In the genomic region with DNA sequence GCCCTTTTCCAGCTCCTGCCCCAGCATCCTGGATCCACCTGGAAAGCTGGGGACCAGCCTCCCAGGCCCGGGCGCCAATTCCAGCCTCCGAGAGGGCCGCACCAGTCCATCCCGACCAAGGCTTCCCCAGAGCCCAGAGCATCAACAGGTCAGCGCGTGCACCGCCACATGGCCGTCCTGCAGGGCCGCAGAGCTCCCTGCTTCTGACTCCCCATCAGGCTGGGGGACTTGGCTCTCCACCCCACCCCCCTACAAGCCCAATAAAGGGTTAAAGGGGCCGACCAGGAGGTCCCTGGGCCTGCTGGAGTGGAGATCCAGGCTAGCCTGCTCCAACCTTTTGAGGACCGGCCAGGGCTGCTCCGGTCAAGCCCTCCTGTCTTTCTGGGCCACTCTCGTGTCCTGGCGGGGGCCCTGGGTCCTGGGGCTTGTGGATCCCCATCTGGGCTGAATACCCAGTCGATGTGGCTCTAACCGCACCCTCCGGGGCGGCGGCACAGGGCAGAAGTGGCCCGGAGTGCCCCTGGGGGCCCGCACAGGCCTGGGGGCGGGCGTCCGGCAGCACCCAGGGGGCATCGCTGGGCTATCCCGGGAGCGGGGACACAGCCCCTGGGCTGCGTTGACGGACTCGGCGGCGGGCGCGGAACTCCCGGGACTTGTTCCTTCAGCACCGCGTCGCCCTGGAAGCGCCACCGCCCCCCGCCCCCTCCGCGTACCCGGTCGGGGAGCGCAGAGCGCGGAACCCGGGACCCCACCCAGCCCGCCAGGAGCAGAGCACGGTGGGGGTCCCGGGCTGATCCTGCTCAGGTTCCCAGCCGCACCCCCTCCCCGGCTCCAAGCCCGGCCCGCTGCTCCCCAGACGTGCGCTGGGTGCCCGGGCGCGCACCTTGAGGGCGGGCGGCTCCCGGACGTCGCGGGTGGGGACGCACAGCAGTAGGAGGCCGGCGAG, we compare ENCODE assay signal across 1 cellular context.
TF ChIP-seq lines count a peak whose summit lies in the region.

No MANE protein-coding gene starts in this region.

TF ChIP-seq in HepG2, 621 proteins besides CTCF, POLR2A, EP300 and RAD21 (continued from another document and continues in another):
- TF ChIP-seq ATF2 (CRISPR knock-in tag; IDR thresholded peaks at IDR 0.05), result no peak
- no peak for TF ChIP-seq ZNF564 (CRISPR knock-in tag; IDR thresholded peaks at IDR 0.05)
- no peak for TF ChIP-seq ZBTB40 (IDR thresholded peaks at IDR 0.05)
- peak; percentile 33; the same call in 1 of the 2 replicates for TF ChIP-seq ZBTB40 (CRISPR knock-in tag; IDR thresholded peaks at IDR 0.05)
- TF ChIP-seq, protein P1, sequence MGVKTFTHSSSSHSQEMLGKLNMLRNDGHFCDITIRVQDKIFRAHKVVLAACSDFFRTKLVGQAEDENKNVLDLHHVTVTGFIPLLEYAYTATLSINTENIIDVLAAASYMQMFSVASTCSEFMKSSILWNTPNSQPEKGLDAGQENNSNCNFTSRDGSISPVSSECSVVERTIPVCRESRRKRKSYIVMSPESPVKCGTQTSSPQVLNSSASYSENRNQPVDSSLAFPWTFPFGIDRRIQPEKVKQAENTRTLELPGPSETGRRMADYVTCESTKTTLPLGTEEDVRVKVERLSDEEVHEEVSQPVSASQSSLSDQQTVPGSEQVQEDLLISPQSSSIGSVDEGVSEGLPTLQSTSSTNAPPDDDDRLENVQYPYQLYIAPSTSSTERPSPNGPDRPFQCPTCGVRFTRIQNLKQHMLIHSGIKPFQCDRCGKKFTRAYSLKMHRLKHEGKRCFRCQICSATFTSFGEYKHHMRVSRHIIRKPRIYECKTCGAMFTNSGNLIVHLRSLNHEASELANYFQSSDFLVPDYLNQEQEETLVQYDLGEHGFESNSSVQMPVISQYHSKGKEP (CRISPR knock-in tag; IDR thresholded peaks at IDR 0.05), result no peak
- TF ChIP-seq TBX2 (CRISPR knock-in tag; IDR thresholded peaks at IDR 0.05; ENCODE audit: borderline replicate concordance), result peak; percentile 38
- peak; percentile 44; the same call in 1 of the 2 replicates for TF ChIP-seq TFDP1 (CRISPR knock-in tag; IDR thresholded peaks at IDR 0.05; ENCODE audit: borderline replicate concordance)
- TF ChIP-seq, protein P2, sequence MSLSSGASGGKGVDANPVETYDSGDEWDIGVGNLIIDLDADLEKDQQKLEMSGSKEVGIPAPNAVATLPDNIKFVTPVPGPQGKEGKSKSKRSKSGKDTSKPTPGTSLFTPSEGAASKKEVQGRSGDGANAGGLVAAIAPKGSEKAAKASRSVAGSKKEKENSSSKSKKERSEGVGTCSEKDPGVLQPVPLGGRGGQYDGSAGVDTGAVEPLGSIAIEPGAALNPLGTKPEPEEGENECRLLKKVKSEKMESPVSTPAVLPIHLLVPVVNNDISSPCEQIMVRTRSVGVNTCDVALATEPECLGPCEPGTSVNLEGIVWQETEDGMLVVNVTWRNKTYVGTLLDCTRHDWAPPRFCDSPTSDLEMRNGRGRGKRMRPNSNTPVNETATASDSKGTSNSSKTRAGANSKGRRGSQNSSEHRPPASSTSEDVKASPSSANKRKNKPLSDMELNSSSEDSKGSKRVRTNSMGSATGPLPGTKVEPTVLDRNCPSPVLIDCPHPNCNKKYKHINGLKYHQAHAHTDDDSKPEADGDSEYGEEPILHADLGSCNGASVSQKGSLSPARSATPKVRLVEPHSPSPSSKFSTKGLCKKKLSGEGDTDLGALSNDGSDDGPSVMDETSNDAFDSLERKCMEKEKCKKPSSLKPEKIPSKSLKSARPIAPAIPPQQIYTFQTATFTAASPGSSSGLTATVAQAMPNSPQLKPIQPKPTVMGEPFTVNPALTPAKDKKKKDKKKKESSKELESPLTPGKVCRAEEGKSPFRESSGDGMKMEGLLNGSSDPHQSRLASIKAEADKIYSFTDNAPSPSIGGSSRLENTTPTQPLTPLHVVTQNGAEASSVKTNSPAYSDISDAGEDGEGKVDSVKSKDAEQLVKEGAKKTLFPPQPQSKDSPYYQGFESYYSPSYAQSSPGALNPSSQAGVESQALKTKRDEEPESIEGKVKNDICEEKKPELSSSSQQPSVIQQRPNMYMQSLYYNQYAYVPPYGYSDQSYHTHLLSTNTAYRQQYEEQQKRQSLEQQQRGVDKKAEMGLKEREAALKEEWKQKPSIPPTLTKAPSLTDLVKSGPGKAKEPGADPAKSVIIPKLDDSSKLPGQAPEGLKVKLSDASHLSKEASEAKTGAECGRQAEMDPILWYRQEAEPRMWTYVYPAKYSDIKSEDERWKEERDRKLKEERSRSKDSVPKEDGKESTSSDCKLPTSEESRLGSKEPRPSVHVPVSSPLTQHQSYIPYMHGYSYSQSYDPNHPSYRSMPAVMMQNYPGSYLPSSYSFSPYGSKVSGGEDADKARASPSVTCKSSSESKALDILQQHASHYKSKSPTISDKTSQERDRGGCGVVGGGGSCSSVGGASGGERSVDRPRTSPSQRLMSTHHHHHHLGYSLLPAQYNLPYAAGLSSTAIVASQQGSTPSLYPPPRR (CRISPR knock-in tag; IDR thresholded peaks at IDR 0.05; ENCODE audit: borderline replicate concordance), result 0 out of 2 replicates have a peak, but pooled peaks have one; percentile 27
- no peak for TF ChIP-seq TRIM24 (CRISPR knock-in tag; IDR thresholded peaks at IDR 0.05)
- TF ChIP-seq, protein P3, sequence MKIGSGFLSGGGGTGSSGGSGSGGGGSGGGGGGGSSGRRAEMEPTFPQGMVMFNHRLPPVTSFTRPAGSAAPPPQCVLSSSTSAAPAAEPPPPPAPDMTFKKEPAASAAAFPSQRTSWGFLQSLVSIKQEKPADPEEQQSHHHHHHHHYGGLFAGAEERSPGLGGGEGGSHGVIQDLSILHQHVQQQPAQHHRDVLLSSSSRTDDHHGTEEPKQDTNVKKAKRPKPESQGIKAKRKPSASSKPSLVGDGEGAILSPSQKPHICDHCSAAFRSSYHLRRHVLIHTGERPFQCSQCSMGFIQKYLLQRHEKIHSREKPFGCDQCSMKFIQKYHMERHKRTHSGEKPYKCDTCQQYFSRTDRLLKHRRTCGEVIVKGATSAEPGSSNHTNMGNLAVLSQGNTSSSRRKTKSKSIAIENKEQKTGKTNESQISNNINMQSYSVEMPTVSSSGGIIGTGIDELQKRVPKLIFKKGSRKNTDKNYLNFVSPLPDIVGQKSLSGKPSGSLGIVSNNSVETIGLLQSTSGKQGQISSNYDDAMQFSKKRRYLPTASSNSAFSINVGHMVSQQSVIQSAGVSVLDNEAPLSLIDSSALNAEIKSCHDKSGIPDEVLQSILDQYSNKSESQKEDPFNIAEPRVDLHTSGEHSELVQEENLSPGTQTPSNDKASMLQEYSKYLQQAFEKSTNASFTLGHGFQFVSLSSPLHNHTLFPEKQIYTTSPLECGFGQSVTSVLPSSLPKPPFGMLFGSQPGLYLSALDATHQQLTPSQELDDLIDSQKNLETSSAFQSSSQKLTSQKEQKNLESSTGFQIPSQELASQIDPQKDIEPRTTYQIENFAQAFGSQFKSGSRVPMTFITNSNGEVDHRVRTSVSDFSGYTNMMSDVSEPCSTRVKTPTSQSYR (CRISPR knock-in tag; IDR thresholded peaks at IDR 0.05; ENCODE audit: borderline replicate concordance), result 0 out of 2 replicates have a peak, but pooled peaks have one; percentile 21
- TF ChIP-seq ZNF317 (CRISPR knock-in tag; IDR thresholded peaks at IDR 0.05), result no peak
- no peak for TF ChIP-seq ELF1 (CRISPR knock-in tag; IDR thresholded peaks at IDR 0.05)
- no peak for TF ChIP-seq ZBTB1 (CRISPR knock-in tag; IDR thresholded peaks at IDR 0.05; ENCODE audit: borderline replicate concordance)
- TF ChIP-seq SKIL (CRISPR knock-in tag; IDR thresholded peaks at IDR 0.05; ENCODE audit: borderline replicate concordance), result no peak
- TF ChIP-seq MXD4 (CRISPR knock-in tag; IDR thresholded peaks at IDR 0.05), result no peak
- no peak for TF ChIP-seq KDM3A (CRISPR knock-in tag; IDR thresholded peaks at IDR 0.05; ENCODE audit: low read depth)
- no peak for TF ChIP-seq SPEN (CRISPR knock-in tag; IDR thresholded peaks at IDR 0.05; ENCODE audit: low read depth)
- TF ChIP-seq, protein P4, sequence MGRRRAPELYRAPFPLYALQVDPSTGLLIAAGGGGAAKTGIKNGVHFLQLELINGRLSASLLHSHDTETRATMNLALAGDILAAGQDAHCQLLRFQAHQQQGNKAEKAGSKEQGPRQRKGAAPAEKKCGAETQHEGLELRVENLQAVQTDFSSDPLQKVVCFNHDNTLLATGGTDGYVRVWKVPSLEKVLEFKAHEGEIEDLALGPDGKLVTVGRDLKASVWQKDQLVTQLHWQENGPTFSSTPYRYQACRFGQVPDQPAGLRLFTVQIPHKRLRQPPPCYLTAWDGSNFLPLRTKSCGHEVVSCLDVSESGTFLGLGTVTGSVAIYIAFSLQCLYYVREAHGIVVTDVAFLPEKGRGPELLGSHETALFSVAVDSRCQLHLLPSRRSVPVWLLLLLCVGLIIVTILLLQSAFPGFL (CRISPR knock-in tag; IDR thresholded peaks at IDR 0.05), result no peak
- TF ChIP-seq EHMT2 (IDR thresholded peaks at IDR 0.05; ENCODE audit: borderline replicate concordance, low read depth, low read length), result no peak
